ENCODE assay signal across 34 cellular contexts in genomic region chr16:84270071-84270470, GRCh38. TPM values are rescaled to one million over a fixed set of nuclear protein-coding genes. Genes with fewer than 3 reads are reported as not detected.
"Had no signal": no experiment of that assay in that cellular context is flagged by ENCODE, and none has a peak within 500 bp of the region (broad histone marks: within the 10 kb centered on the region; RNA-seq: fewer than 3 reads in every experiment).

No MANE protein-coding gene starts in this region.

- H3K9ac ChIP-seq: KMS-11 had no signal

- H3K9me3 ChIP-seq: ascending aorta, SJCRH30 had no signal

- FAIRE-seq: bronchial epithelial cell had no signal

- H3K4me3 ChIP-seq: ascending aorta, SJCRH30, SK-N-MC had no signal

- DNase-seq: activated CD4-positive, alpha-beta T cell treated with anti-CD3 and anti-CD28 coated beads, Interleukin-2, amount 10 ng/mL, durations not matched to agents 24 days and 14 days; activated CD4-positive, alpha-beta T cell treated with anti-CD3 and anti-CD28 coated beads, Interleukin-2, amount 50 U/mL, for 4 hours; activated CD8-positive, alpha-beta T cell treated with anti-CD3 and anti-CD28 coated beads for 36 hours; activated effector memory CD4-positive, alpha-beta T cell treated with anti-CD3 and anti-CD28 coated beads, Interleukin-2, amount 50 U/mL, for 16 hours; activated naive CD4-positive, alpha-beta T cell; activated naive CD8-positive, alpha-beta T cell treated with anti-CD3 and anti-CD28 coated beads, Interleukin-2, amount 10 ng/mL, durations not matched to agents 7 days and 5 days; activated T-cell treated with anti-CD3 and anti-CD28 coated beads, Interleukin-2, amount 50 U/mL, for 1 hour; activated T-cell treated with anti-CD3 and anti-CD28 coated beads, Interleukin-2, amount 50 U/mL, for 72 hours; amygdala; caudate nucleus; MM.1S; MV-4-11; NCI-H1092; NCI-H1436 treated with DMSO at 0.1 percent for 48 hours; NCI-H1694 treated with DMSO at 0.1 percent for 48 hours; NCI-H2029; NCI-H345; NCI-H526 treated with DMSO at 0.1 percent for 48 hours; NCI-H774; SHP77; SJCRH30; T1000 had no signal

- H3K4me1 ChIP-seq: ascending aorta, SJCRH30 had no signal

- H3K36me3 ChIP-seq: ascending aorta, SJCRH30 had no signal

- H3K27ac ChIP-seq: ascending aorta, KMS-11, SJCRH30, SK-N-MC had no signal

- H3K4me2 ChIP-seq: KMS-11 had no signal

- H3K27me3 ChIP-seq: ascending aorta, SJCRH30 had no signal

RNA-seq across cellular contexts. Expression of gene WFDC1, which starts 24.6 kb away (rescaled TPM):
- total RNA-seq: activated CD4-positive, alpha-beta T cell treated with anti-CD3 and anti-CD28 coated beads, Interleukin-2, amount 10 ng/mL, durations not matched to agents 24 days and 14 days; activated CD8-positive, alpha-beta memory T cell treated with anti-CD3 and anti-CD28 coated beads for 36 hours; activated CD8-positive, alpha-beta T cell treated with anti-CD3 and anti-CD28 coated beads for 36 hours; activated naive CD8-positive, alpha-beta T cell treated with anti-CD3 and anti-CD28 coated beads, Interleukin-2, amount 10 ng/mL, durations not matched to agents 7 days and 5 days; activated T-cell treated with anti-CD3 and anti-CD28 coated beads, Interleukin-2, amount 50 U/mL, for 72 hours; bronchial epithelial cell; LHCN-M2; NCI-H460; RPMI7951; T-helper 1 cell treated with Interleukin-12 subunit alpha and Interleukin-12 subunit beta and Interleukin-4 antibody, amounts not matched to agents 30 ng/mL and 1 ng/mL, for 36 hours; T-helper 2 cell treated with Interferon-gamma antibody and Interleukin-4, amounts not matched to agents 100 ng/mL and 5 ng/mL, for 36 hours had no signal

RNA-seq across cellular contexts. Expression of gene KCNG4, which starts 30.3 kb away (rescaled TPM):
- total RNA-seq: activated CD4-positive, alpha-beta T cell treated with anti-CD3 and anti-CD28 coated beads, Interleukin-2, amount 10 ng/mL, durations not matched to agents 24 days and 14 days; activated CD8-positive, alpha-beta memory T cell treated with anti-CD3 and anti-CD28 coated beads for 36 hours; activated CD8-positive, alpha-beta T cell treated with anti-CD3 and anti-CD28 coated beads for 36 hours; activated naive CD8-positive, alpha-beta T cell treated with anti-CD3 and anti-CD28 coated beads, Interleukin-2, amount 10 ng/mL, durations not matched to agents 7 days and 5 days; activated T-cell treated with anti-CD3 and anti-CD28 coated beads, Interleukin-2, amount 50 U/mL, for 72 hours; activated T-helper 17 cell treated with anti-CD3 and anti-CD28 coated beads, Interleukin-2, amount 50 U/mL, for 72 hours; ascending aorta; bronchial epithelial cell; RPMI7951; T-helper 1 cell treated with Interleukin-12 subunit alpha and Interleukin-12 subunit beta and Interleukin-4 antibody, amounts not matched to agents 30 ng/mL and 1 ng/mL, for 36 hours; T-helper 2 cell treated with Interferon-gamma antibody and Interleukin-4, amounts not matched to agents 100 ng/mL and 5 ng/mL, for 36 hours had no signal
- polyA plus RNA-seq: adipose tissue had no signal
